9 cellular contexts compared by ENCODE assay signal in the genomic region with DNA sequence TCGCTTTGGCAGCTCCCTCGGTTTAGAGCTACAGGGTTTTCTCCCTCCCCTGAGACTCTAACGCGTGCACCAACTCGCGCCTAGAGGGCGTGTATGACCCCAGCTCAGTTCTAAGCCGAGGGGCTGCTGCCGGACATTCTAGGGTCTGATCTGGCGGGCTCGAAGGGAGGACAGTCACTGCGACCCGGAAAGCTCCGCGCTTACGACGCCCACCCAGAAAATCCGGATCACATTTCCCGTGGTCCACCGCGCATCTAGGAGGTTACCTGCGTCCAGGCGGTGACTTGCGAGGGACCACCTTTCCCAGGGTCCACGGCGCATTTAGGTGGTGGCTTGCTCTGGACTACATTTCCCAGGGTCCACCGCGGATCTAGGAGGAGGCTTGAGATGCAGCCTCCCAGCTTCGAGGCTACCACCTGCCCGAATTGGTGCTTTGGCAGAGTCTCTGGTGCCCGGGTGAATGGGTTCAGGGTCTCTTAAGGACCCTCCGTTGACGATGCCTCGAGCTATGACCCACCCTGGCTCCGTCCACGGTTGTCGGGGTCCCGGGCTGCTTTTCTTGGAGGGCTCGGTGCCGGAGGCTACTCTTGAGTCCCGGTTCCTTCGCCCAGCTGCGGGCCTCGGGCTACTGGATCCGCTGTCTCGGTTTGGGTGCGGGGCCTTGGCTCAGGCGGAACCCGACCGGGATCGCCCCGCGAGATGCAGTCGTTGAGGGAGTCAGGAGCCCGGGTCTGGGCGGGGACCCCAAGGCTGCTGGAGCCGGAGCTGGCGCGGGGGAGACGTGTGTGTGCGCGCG. TPM values are rescaled to one million over a fixed set of nuclear protein-coding genes. Genes with fewer than 3 reads are reported as not detected.
DNase-seq lines count a peak whose midpoint lies in the region; ATAC-seq and TF ChIP-seq lines count a peak whose summit lies in the region.
"Had no signal": no experiment of that assay in that cellular context is flagged by ENCODE, and none has a peak within 500 bp of the region (broad histone marks: within the 10 kb centered on the region; RNA-seq: fewer than 3 reads in every experiment).

No MANE protein-coding gene starts in this region.

- in situ Hi-C loops in astrocyte of the spinal cord (cut with HindIII; ENCODE audit: low sequenced_read_pairs): no loop called here

- H3K79me2 ChIP-seq in H9 (ENCODE audit: insufficient read depth, low read length): no peaks in the 10 kb centered on the region
- no peaks in the 10 kb centered on the region for H3K79me2 ChIP-seq in smooth muscle cell (ENCODE audit: low read depth)

- TF ChIP-seq CTCF in H9 (conservative IDR thresholded peaks at IDR 0.05) (peak; percentile 59), astrocyte of the spinal cord (IDR thresholded peaks at IDR 0.05; ENCODE audit: low read depth, low read length) (no peak), smooth muscle cell (IDR thresholded peaks at IDR 0.05; ENCODE audit: borderline replicate concordance, insufficient read depth, poor library complexity, severe bottlenecking) (no peak)

- H2BK12ac ChIP-seq in H9 (ENCODE audit: insufficient read length, low read depth, low read length): no peak overlapping the region

- H3T11ph ChIP-seq in H9 (ENCODE audit: low read length): no peak overlapping the region

- H3K36me3 Mint-ChIP-seq in H9 (ENCODE audit: insufficient read depth in 1 of 3, low read depth in 3 of 3): peaks cover 0 to 2% (median under 1%) of the 10 kb centered on the region in 3 experiments; a peak in 2 of 7 replicates

- H4K20me1 ChIP-seq in H9 (ENCODE audit: control insufficient read depth, insufficient read depth, insufficient read length) (no peaks in the 10 kb centered on the region), smooth muscle cell (ENCODE audit: low read depth) (no peaks in the 10 kb centered on the region)

- no peaks in the 10 kb centered on the region for H3F3A ChIP-seq in smooth muscle cell (ENCODE audit: low read depth)

- no peaks in the 10 kb centered on the region for H3K9me3 ChIP-seq in H9 (ENCODE audit: control insufficient read depth, low read depth, low read length)
- H3K9me3 ChIP-seq in iPS-15b (ENCODE audit: control insufficient read depth, insufficient read depth, low read length): no peaks in the 10 kb centered on the region
- no peaks in the 10 kb centered on the region for H3K9me3 ChIP-seq in smooth muscle cell (replicated peaks; ENCODE audit: low read depth)

- WGBS in H9 (ENCODE audit: extremely low coverage, insufficient read length, low lambda C conversion rate): no CpG with 5 or more reads among the region's 63 CpGs
- WGBS in smooth muscle cell (ENCODE audit: low lambda C conversion rate): 20% methylated on average over 63 of the region's 63 CpGs

- H3K27ac ChIP-seq in H9 (ENCODE audit: insufficient read length, low read depth, low read length): no peak overlapping the region
- H3K27ac ChIP-seq in smooth muscle cell (ENCODE audit: low read depth): no peak overlapping the region

- H3K79me1 ChIP-seq in H9 (ENCODE audit: insufficient read depth, low read depth, low read length, poor library complexity, severe bottlenecking): no peaks in the 10 kb centered on the region

- DNase-seq in H9: peak; percentile 94
- DNase-seq in astrocyte of the spinal cord (ENCODE audit: low read depth, low spot score): no peak
- DNase-seq in smooth muscle cell (lab: John Stamatoyannopoulos, UW; ENCODE audit: unreplicated experiment): no peak
- no peak for DNase-seq in SHP77 (lab: John Stamatoyannopoulos, UW)
- DNase-seq in NCI-H510A treated with DMSO at 0.1 percent for 48 hours (lab: John Stamatoyannopoulos, UW): no peak
- DNase-seq: activated CD8-positive, alpha-beta T cell treated with anti-CD3 and anti-CD28 coated beads, Interleukin-2, amount 10 ng/mL, durations not matched to agents 7 days and 5 days had no signal

- H3K23me2 ChIP-seq in H9 (ENCODE audit: insufficient read length, low read depth, low read length, poor library complexity, severe bottlenecking): no peaks in the 10 kb centered on the region

- 0 out of 2 replicates have a peak, but pooled peaks cover 1% of the 10 kb centered on the region for H3K27me3 Mint-ChIP-seq in H9 (ENCODE audit: low read depth)

- no peak overlapping the region for H4K5ac ChIP-seq in H9 (ENCODE audit: insufficient read length, low read depth, low read length)

- H3K4me2 ChIP-seq in H9 (ENCODE audit: insufficient read depth, insufficient read length, low read length): peak overlapping the region; percentile 43
- peak overlapping the region; percentile 82 for H3K4me2 ChIP-seq in smooth muscle cell

- peaks cover 0 to 3% of the 10 kb centered on the region in 2 experiments; a peak in 1 of 5 replicates for H3K9me3 Mint-ChIP-seq in H9

- H3K4me1 Mint-ChIP-seq in H9: peaks cover 31 to 34% of the 10 kb centered on the region in 2 experiments

- H3K36me3 ChIP-seq in iPS-15b (ENCODE audit: control insufficient read depth, insufficient read depth, low read length): no peaks in the 10 kb centered on the region
- H3K36me3 ChIP-seq in smooth muscle cell (ENCODE audit: low read depth): no peaks in the 10 kb centered on the region

- H4K8ac ChIP-seq in H9 (replicated peaks; ENCODE audit: insufficient read length, low read depth, low read length): no peak overlapping the region

- no peak overlapping the region for H3K56ac ChIP-seq in H9 (ENCODE audit: insufficient read length, low read depth, low read length)

- H3K4ac ChIP-seq in H9 (ENCODE audit: low read depth, low read length): no peak overlapping the region

- no peaks in the 10 kb centered on the region for H3K4me1 ChIP-seq in H9 (ENCODE audit: insufficient read depth, low read length)
- peaks cover 15% of the 10 kb centered on the region for H3K4me1 ChIP-seq in iPS-15b (ENCODE audit: control insufficient read depth, insufficient read depth, low read length)
- H3K4me1 ChIP-seq in smooth muscle cell (ENCODE audit: low read depth): peaks cover 8% of the 10 kb centered on the region

- no peak overlapping the region for H2BK5ac ChIP-seq in H9 (ENCODE audit: insufficient read length, low read length)

- H2AFZ ChIP-seq in H9 (ENCODE audit: low read length) (no peak overlapping the region), smooth muscle cell (ENCODE audit: low read depth) (no peak overlapping the region)

- H2BK20ac ChIP-seq in H9 (ENCODE audit: low read depth, low read length, poor library complexity, severe bottlenecking): no peak overlapping the region

- H3K27me3 ChIP-seq in H9 (ENCODE audit: insufficient read depth, low read length): no peaks in the 10 kb centered on the region
- H3K27me3 ChIP-seq in iPS-15b (ENCODE audit: control insufficient read depth, insufficient read depth, low read length): no peaks in the 10 kb centered on the region
- H3K27me3 ChIP-seq in smooth muscle cell (ENCODE audit: low read depth): peaks cover 5% of the 10 kb centered on the region

- H2BK15ac ChIP-seq in H9 (ENCODE audit: low read depth, low read length): no peak overlapping the region

- peak overlapping the region in 2 of 3 experiments; percentile 22 to 85; a peak in 3 of 7 replicates for H3K27ac Mint-ChIP-seq in H9
- H3K27ac Mint-ChIP-seq: activated CD8-positive, alpha-beta T cell treated with anti-CD3 and anti-CD28 coated beads, Interleukin-2, amount 10 ng/mL, durations not matched to agents 7 days and 5 days had no signal

- no peak overlapping the region for H3K18ac ChIP-seq in H9 (ENCODE audit: insufficient read length, low read depth, low read length)

- H3K4me3 ChIP-seq in astrocyte of the spinal cord (ENCODE audit: low read depth, low read length) (peak overlapping the region; percentile 27), iPS-15b (ENCODE audit: low read depth, low read length) (peak overlapping the region; percentile 51), smooth muscle cell (peak overlapping the region; percentile 38)

- peak overlapping the region; percentile 66 to 79 for H3K4me3 Mint-ChIP-seq in H9
- H3K4me3 Mint-ChIP-seq: activated CD8-positive, alpha-beta T cell treated with anti-CD3 and anti-CD28 coated beads, Interleukin-2, amount 10 ng/mL, durations not matched to agents 7 days and 5 days had no signal

- no peak overlapping the region for H4K91ac ChIP-seq in H9 (ENCODE audit: insufficient read length, low read depth, low read length)

- H3K14ac ChIP-seq in H9 (ENCODE audit: insufficient read depth, low read length): no peak overlapping the region

- no peak overlapping the region for H3K23ac ChIP-seq in H9 (ENCODE audit: insufficient read length, low read depth, low read length)

- H2BK120ac ChIP-seq in H9 (ENCODE audit: low read depth, low read length, poor library complexity, severe bottlenecking): no peak overlapping the region

- ATAC-seq in HG03342 (IDR thresholded peaks at IDR 0.05; ENCODE audit: unreplicated experiment) (no peak), GM18520 (IDR thresholded peaks at IDR 0.05; ENCODE audit: unreplicated experiment) (no peak)
- ATAC-seq: activated CD8-positive, alpha-beta T cell treated with anti-CD3 and anti-CD28 coated beads, Interleukin-2, amount 10 ng/mL, durations not matched to agents 7 days and 5 days had no signal

- H3K9ac ChIP-seq in H9 (ENCODE audit: extremely low read depth, insufficient read length, low read length) (no peak overlapping the region), iPS-15b (ENCODE audit: low read depth, low read length) (peak overlapping the region; percentile 60), smooth muscle cell (ENCODE audit: low read depth) (no peak overlapping the region)

- H2AK5ac ChIP-seq in H9 (ENCODE audit: insufficient read length, low read length): no peak overlapping the region

RNA-seq across cellular contexts. Expression of a gene that starts 30.5 kb away (rescaled TPM):
- 166 and 167 TPM in 2 replicates for total RNA-seq in H9 (2021)
- total RNA-seq in smooth muscle cell: 155 and 161 TPM in 2 replicates
- 49.4 and 57.5 TPM in 2 replicates for polyA plus RNA-seq in smooth muscle cell

RNA-seq across cellular contexts. Expression of a gene that starts 30.9 kb away (rescaled TPM):
- total RNA-seq in H9 (2021): 4.8 and 5.3 TPM in 2 replicates
- total RNA-seq in smooth muscle cell: 4.5 and 8.6 TPM in 2 replicates
- 2.6 and 4.7 TPM in 2 replicates for polyA plus RNA-seq in smooth muscle cell
